12 cellular contexts compared by ENCODE assay signal in the genomic region with DNA sequence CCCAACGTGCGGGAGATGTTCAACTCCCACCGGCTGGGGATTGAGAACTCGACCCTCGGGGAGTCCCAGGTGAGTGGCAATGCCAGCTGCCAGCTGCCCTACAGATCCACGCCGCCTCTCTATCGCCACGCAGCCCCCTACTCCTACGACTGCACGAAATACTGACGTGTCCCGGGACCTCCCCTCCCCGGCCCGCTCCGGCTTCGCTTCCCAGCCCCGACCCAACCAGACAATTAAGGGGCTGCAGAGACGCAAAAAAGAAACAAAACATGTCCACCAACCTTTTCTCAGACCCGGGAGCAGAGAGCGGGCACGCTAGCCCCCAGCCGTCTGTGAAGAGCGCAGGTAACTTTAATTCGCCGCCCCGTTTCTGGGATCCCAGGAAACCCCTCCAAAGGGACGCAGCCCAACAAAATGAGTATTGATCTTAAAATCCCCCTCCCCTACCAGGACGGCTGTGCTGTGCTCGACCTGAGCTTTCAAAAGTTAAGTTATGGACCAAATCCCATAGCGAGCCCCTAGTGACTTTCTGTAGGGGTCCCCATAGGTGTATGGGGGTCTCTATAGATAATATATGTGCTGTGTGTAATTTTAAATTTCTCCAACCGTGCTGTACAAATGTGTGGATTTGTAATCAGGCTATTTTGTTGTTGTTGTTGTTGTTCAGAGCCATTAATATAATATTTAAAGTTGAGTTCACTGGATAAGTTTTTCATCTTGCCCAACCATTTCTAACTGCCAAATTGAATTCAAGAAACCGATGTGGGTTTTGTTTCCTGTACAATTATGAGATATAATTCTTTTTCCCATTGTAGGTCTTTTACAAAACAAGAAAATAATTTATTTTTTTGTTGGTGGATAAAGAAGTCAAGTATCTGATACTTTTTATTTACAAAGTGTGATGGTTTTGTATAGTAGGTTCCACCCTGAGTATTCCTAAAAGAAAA. TPM values are rescaled to one million over a fixed set of nuclear protein-coding genes. Genes with fewer than 3 reads are reported as not detected.
A peak's percentile ranks its signal among the peaks of the same experiment; 100 is the strongest.
DNase-seq lines count a peak whose midpoint lies in the region; ATAC-seq, FAIRE-seq and TF ChIP-seq lines count a peak whose summit lies in the region.
"Had no signal": no experiment of that assay in that cellular context is flagged by ENCODE, and none has a peak within 500 bp of the region (broad histone marks: within the 10 kb centered on the region; RNA-seq: fewer than 3 reads in every experiment).

No MANE protein-coding gene starts in this region.

- H3K4me3 Mint-ChIP-seq in nephron: peak overlapping the region; percentile 87 to 90 (median 89)
- H3K4me3 Mint-ChIP-seq: activated CD8-positive, alpha-beta memory T cell treated with anti-CD3 and anti-CD28 coated beads, Interleukin-2, amount 10 ng/mL, durations not matched to agents 7 days and 5 days had no signal

- peak overlapping the region; percentile 76 for H3K4me2 ChIP-seq in endothelial cell of umbilical vein (ENCODE audit: insufficient read depth, low read length)

- H3K4me1 ChIP-seq in ACC112 (ENCODE audit: control insufficient read depth, insufficient read depth, low read length, unreplicated experiment) (peaks cover 31% of the 10 kb centered on the region), endothelial cell of umbilical vein (ENCODE audit: control insufficient read depth, extremely low read depth, insufficient read depth, low read length) (peaks cover 37% of the 10 kb centered on the region)

- no peak for ATAC-seq in GM18873 (IDR thresholded peaks at IDR 0.05; ENCODE audit: low FRiP score, unreplicated experiment)
- ATAC-seq: activated CD8-positive, alpha-beta memory T cell treated with anti-CD3 and anti-CD28 coated beads, Interleukin-2, amount 10 ng/mL, durations not matched to agents 7 days and 5 days had no signal

- POLR2A ChIA-PET in endothelial cell of umbilical vein (lab: Charles Lee): no interaction called here

- dilution Hi-C loops in endothelial cell of umbilical vein (cut with MboI; ENCODE audit: extremely low pct_ligation_motif_present, low sequenced_read_pairs): no loop called here

- H3K27me3 Mint-ChIP-seq in nephron (ENCODE audit: low read depth): peaks cover 89% of the 10 kb centered on the region

- no peaks in the 10 kb centered on the region for H3K9me3 Mint-ChIP-seq in nephron

- H3K4me3 ChIP-seq in ACC112 (ENCODE audit: low read depth, low read length) (peak overlapping the region; percentile 92), MG63 (peak overlapping the region; percentile 75), endothelial cell of umbilical vein (replicated peaks in 1 of 3; ENCODE audit: insufficient read depth in 1 of 3, low read depth in 1 of 3, low read length in 3 of 3) (peak overlapping the region; percentile 88 to 99 (median 94))

- TSS peak; percentile 42 for BruUV-seq in endothelial cell of umbilical vein (replicated peaks; lab: Mats Ljungman, UMichigan)

- H3K27ac Mint-ChIP-seq in nephron: peak overlapping the region; percentile 89 to 98 (median 97)
- H3K27ac Mint-ChIP-seq: activated CD8-positive, alpha-beta memory T cell treated with anti-CD3 and anti-CD28 coated beads, Interleukin-2, amount 10 ng/mL, durations not matched to agents 7 days and 5 days had no signal

- no peak for FAIRE-seq in endothelial cell of umbilical vein (lab: Jason Lieb, UNC)

- CTCF ChIA-PET in endothelial cell of umbilical vein (lab: Charles Lee): interaction anchor here (1.1 to 10.4 kb wide), 6 partner anchors 111 to 492 kb away, joined by 3 to 283 read pairs (median 16); no protein-coding TSS in a partner anchor

- H3K9me1 ChIP-seq in endothelial cell of umbilical vein (replicated peaks; ENCODE audit: control insufficient read depth, extremely low read depth, insufficient read depth, low read length): no peaks in the 10 kb centered on the region

- H3K9me3 ChIP-seq in MG63 (no peaks in the 10 kb centered on the region), endothelial cell of umbilical vein (replicated peaks; ENCODE audit: control insufficient read depth, insufficient read depth, low read length) (no peaks in the 10 kb centered on the region)

- H3K9ac ChIP-seq in endothelial cell of umbilical vein (replicated peaks; ENCODE audit: extremely low read depth, insufficient read depth, low read length): peak overlapping the region; percentile 86

- H3K27me3 ChIP-seq in ACC112 (ENCODE audit: insufficient read depth, low read length) (no peaks in the 10 kb centered on the region), MG63 (peaks cover 7% of the 10 kb centered on the region; the same call in 1 of the 2 replicates), endothelial cell of umbilical vein (ENCODE audit: control insufficient read depth in 2 of 2, insufficient read depth in 2 of 2, low read length in 2 of 2) (no peaks in the 10 kb centered on the region)

- no peaks in the 10 kb centered on the region for H4K20me1 ChIP-seq in endothelial cell of umbilical vein (replicated peaks; ENCODE audit: control insufficient read depth, extremely low read depth, insufficient read depth, low read length)

- H3K36me3 Mint-ChIP-seq in nephron (ENCODE audit: low read depth): peaks cover 43% of the 10 kb centered on the region
- H3K36me3 Mint-ChIP-seq: activated CD8-positive, alpha-beta memory T cell treated with anti-CD3 and anti-CD28 coated beads, Interleukin-2, amount 10 ng/mL, durations not matched to agents 7 days and 5 days had no signal

- H3K79me2 ChIP-seq in ACC112 (ENCODE audit: control insufficient read depth, insufficient read depth, low read length, unreplicated experiment): peaks cover 85% of the 10 kb centered on the region
- H3K79me2 ChIP-seq in endothelial cell of umbilical vein (ENCODE audit: control insufficient read depth, insufficient read depth, low read length): peaks cover 86% of the 10 kb centered on the region

- no peak for TF ChIP-seq POLR2A in endothelial cell of umbilical vein (IDR thresholded peaks at IDR 0.05; ENCODE audit: low read depth, low read length)

- DNase-seq in MG63 (no peak), endothelial cell of umbilical vein (ENCODE audit: low read depth, low spot score) (peak; percentile 27), AML-193 (lab: John Stamatoyannopoulos, UW) (no peak), NCI-H82 (lab: John Stamatoyannopoulos, UW) (no peak), NCI-H2227 (lab: John Stamatoyannopoulos, UW; ENCODE audit: unreplicated experiment) (no peak)
- DNase-seq: activated CD8-positive, alpha-beta memory T cell treated with anti-CD3 and anti-CD28 coated beads, Interleukin-2, amount 10 ng/mL, durations not matched to agents 7 days and 5 days; HCEC 1CT; NCI-H2081; SIG-M5 had no signal

- TF ChIP-seq CTCF in endothelial cell of umbilical vein (IDR thresholded peaks at IDR 0.05; ENCODE audit: extremely low read depth in 1 of 2, insufficient read depth in 1 of 2, low read depth in 1 of 2, low read length in 2 of 2) (no peak), nephron (IDR thresholded peaks at IDR 0.05; ENCODE audit: unreplicated experiment in 3 of 3) (no peak)

- H3K27ac ChIP-seq in ACC112 (ENCODE audit: low read depth, low read length): peak overlapping the region; percentile 83
- peak overlapping the region; percentile 78 for H3K27ac ChIP-seq in endothelial cell of umbilical vein (ENCODE audit: insufficient read depth, low read depth, low read length)

- H3K36me3 ChIP-seq in ACC112 (ENCODE audit: insufficient read depth, low read length): peaks cover 31% of the 10 kb centered on the region; the same call in 1 of the 2 replicates
- H3K36me3 ChIP-seq in MG63: peaks cover 27% of the 10 kb centered on the region
- H3K36me3 ChIP-seq in endothelial cell of umbilical vein (ENCODE audit: control insufficient read depth in 2 of 2, extremely low read depth in 1 of 2, insufficient read depth in 2 of 2, low read length in 2 of 2): peaks cover 5 to 9% of the 10 kb centered on the region in 2 experiments

- H2AFZ ChIP-seq in ACC112 (ENCODE audit: low read length, unreplicated experiment) (no peak overlapping the region), endothelial cell of umbilical vein (ENCODE audit: low read depth, low read length) (no peak overlapping the region)

- H3K4me1 Mint-ChIP-seq in nephron: peaks cover 31% of the 10 kb centered on the region

- intact Hi-C loops in endothelial cell of umbilical vein (cut with micrococcal nuclease): no loop called here

RNA-seq across cellular contexts. Expression of a gene that starts 2.3 kb away (rescaled TPM):
- 4.6 and 7.1 TPM in 2 replicates for total RNA-seq in MG63 (2014; rRNA removed; shearing (Covaris generic); ENCODE audit: low replicate concordance)
- total RNA-seq in endothelial cell of umbilical vein: 44.0 and 47.0 TPM in 2 replicates
- polyA plus RNA-seq in endothelial cell of umbilical vein: 7.2 and 7.7 TPM in 2 replicates
- polyA plus RNA-seq in endothelial cell of umbilical vein (2011; cell fraction: cytosol; rRNA removed): 7.2 and 7.9 TPM in 2 replicates
- polyA plus RNA-seq in endothelial cell of umbilical vein (2011; cell fraction: nucleus; rRNA removed): 8.5 and 9.7 TPM in 2 replicates
- polyA plus RNA-seq in endothelial cell of umbilical vein (2012): 54.1 and 60.0 TPM in 2 replicates
- 3.8 and 6.0 TPM in 2 replicates for polyA minus RNA-seq in endothelial cell of umbilical vein
- 3.3 TPM for polyA minus RNA-seq in endothelial cell of umbilical vein (2011; cell fraction: cytosol; rRNA and poly(A)+ RNA removed)
- polyA minus RNA-seq in endothelial cell of umbilical vein (2011; cell fraction: nucleus; rRNA and poly(A)+ RNA removed): 9.2 and 14.3 TPM in 2 replicates
- total RNA-seq: activated CD8-positive, alpha-beta memory T cell treated with anti-CD3 and anti-CD28 coated beads, Interleukin-2, amount 10 ng/mL, durations not matched to agents 7 days and 5 days had no signal

RNA-seq across cellular contexts. Expression of a gene that starts 9.4 kb away (rescaled TPM):
- not detected in 2 replicates for total RNA-seq in MG63 (2014; rRNA removed; shearing (Covaris generic); ENCODE audit: low replicate concordance)
- total RNA-seq in endothelial cell of umbilical vein: 3.8 and 4.2 TPM in 2 replicates
- 2.8 and 3.2 TPM in 2 replicates for polyA plus RNA-seq in endothelial cell of umbilical vein
- 1.0 and 1.5 TPM in 2 replicates for polyA plus RNA-seq in endothelial cell of umbilical vein (2011; cell fraction: cytosol; rRNA removed)
- 1.8 and 3.0 TPM in 2 replicates for polyA plus RNA-seq in endothelial cell of umbilical vein (2011; cell fraction: nucleus; rRNA removed)
- 1.1 and 1.4 TPM in 2 replicates for polyA plus RNA-seq in endothelial cell of umbilical vein (2012)
- 0.78 and 0.98 TPM in 2 replicates for polyA minus RNA-seq in endothelial cell of umbilical vein
- polyA minus RNA-seq in endothelial cell of umbilical vein (2011; cell fraction: cytosol; rRNA and poly(A)+ RNA removed): 2.5 TPM
- 1.9 and 4.6 TPM in 2 replicates for polyA minus RNA-seq in endothelial cell of umbilical vein (2011; cell fraction: nucleus; rRNA and poly(A)+ RNA removed)
- total RNA-seq: activated CD8-positive, alpha-beta memory T cell treated with anti-CD3 and anti-CD28 coated beads, Interleukin-2, amount 10 ng/mL, durations not matched to agents 7 days and 5 days had no signal

RNA-seq across cellular contexts. Expression of a gene that starts 13.9 kb away (rescaled TPM):
- 40.8 and 43.8 TPM in 2 replicates for total RNA-seq in MG63 (2014; rRNA removed; shearing (Covaris generic); ENCODE audit: low replicate concordance)
- total RNA-seq in endothelial cell of umbilical vein: 21.1 and 23.2 TPM in 2 replicates
- 16.7 and 17.8 TPM in 2 replicates for polyA plus RNA-seq in endothelial cell of umbilical vein
- polyA plus RNA-seq in endothelial cell of umbilical vein (2011; cell fraction: cytosol; rRNA removed): 6.9 and 9.6 TPM in 2 replicates
- 67.5 and 76.2 TPM in 2 replicates for polyA plus RNA-seq in endothelial cell of umbilical vein (2011; cell fraction: nucleus; rRNA removed)
- 17.6 and 21.9 TPM in 2 replicates for polyA plus RNA-seq in endothelial cell of umbilical vein (2012)
- 20.2 and 21.4 TPM in 2 replicates for polyA minus RNA-seq in endothelial cell of umbilical vein
- polyA minus RNA-seq in endothelial cell of umbilical vein (2011; cell fraction: cytosol; rRNA and poly(A)+ RNA removed): 7.2 TPM
- 27.4 and 36.6 TPM in 2 replicates for polyA minus RNA-seq in endothelial cell of umbilical vein (2011; cell fraction: nucleus; rRNA and poly(A)+ RNA removed)

RNA-seq across cellular contexts. Expression of a gene that starts 58.6 kb away (rescaled TPM):
- 8.9 and 13.0 TPM in 2 replicates for total RNA-seq in MG63 (2014; rRNA removed; shearing (Covaris generic); ENCODE audit: low replicate concordance)
- total RNA-seq in endothelial cell of umbilical vein: 1.1 and 2.2 TPM in 2 replicates
- polyA plus RNA-seq in endothelial cell of umbilical vein: 1.0 and 1.4 TPM in 2 replicates
- 0.97 and 1.2 TPM in 2 replicates for polyA plus RNA-seq in endothelial cell of umbilical vein (2011; cell fraction: cytosol; rRNA removed)
- polyA plus RNA-seq in endothelial cell of umbilical vein (2011; cell fraction: nucleus; rRNA removed): 1.6 and 2.3 TPM in 2 replicates
- 0.34 and 0.79 TPM in 2 replicates for polyA plus RNA-seq in endothelial cell of umbilical vein (2012)
- polyA minus RNA-seq in endothelial cell of umbilical vein: 0.49 and 0.81 TPM in 2 replicates
- 3.5 TPM for polyA minus RNA-seq in endothelial cell of umbilical vein (2011; cell fraction: cytosol; rRNA and poly(A)+ RNA removed)
- polyA minus RNA-seq in endothelial cell of umbilical vein (2011; cell fraction: nucleus; rRNA and poly(A)+ RNA removed): 1.0 and 1.5 TPM in 2 replicates
- total RNA-seq: activated CD8-positive, alpha-beta memory T cell treated with anti-CD3 and anti-CD28 coated beads, Interleukin-2, amount 10 ng/mL, durations not matched to agents 7 days and 5 days had no signal
